3 cellular contexts compared by ENCODE assay signal in the genomic region with DNA sequence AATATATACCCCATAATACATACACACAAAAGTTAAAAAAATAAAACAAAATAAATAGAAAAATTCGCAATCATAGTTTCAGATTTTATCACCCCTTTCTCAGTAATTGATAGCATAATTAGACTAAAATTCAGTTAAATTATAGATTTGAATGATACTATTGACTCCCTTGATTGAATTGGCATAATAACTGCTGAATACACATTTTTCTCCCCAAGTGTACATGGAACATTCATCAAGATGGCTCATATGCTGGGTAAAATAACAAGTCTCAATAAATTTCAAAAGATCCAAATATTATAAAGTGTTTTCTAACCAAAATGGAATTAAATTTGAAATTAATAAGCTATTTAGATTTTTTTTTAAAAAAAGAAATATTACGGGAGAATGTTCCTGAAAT.
TF ChIP-seq lines count a peak whose summit lies in the region.

No MANE protein-coding gene starts in this region.

TF ChIP-seq in HepG2, 621 proteins besides CTCF, POLR2A, EP300 and RAD21 (continues in another document):
- peak; percentile 55 to 80; a peak in 3 of 4 replicates for TF ChIP-seq MAFK (conservative IDR thresholded peaks at IDR 0.05 in 1 of 2, IDR thresholded peaks at IDR 0.05 in 1 of 2; ENCODE audit: low read length in 2 of 2)
- TF ChIP-seq, protein P1, sequence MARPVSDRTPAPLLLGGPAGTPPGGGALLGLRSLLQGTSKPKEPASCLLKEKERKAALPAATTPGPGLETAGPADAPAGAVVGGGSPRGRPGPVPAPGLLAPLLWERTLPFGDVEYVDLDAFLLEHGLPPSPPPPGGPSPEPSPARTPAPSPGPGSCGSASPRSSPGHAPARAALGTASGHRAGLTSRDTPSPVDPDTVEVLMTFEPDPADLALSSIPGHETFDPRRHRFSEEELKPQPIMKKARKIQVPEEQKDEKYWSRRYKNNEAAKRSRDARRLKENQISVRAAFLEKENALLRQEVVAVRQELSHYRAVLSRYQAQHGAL (CRISPR knock-in tag; IDR thresholded peaks at IDR 0.05; ENCODE audit: not compliant biosample characterization) = no peak
- TF ChIP-seq, protein P2, sequence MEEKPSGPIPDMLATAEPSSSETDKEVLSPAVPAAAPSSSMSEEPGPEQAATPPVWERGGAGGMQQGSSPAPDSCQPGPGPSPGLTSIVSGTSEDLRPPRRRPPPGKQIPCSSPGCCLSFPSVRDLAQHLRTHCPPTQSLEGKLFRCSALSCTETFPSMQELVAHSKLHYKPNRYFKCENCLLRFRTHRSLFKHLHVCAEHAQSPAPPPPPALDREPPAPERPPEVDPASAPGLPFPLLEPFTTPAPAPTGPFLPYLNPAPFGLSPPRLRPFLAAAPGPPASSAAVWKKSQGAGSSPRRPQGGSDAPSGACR (CRISPR knock-in tag; IDR thresholded peaks at IDR 0.05) = no peak
- peak; percentile 68 for TF ChIP-seq MAFF (IDR thresholded peaks at IDR 0.05; ENCODE audit: low read depth, low read length)

TF ChIP-seq in IMR-90, 13 proteins besides CTCF, POLR2A, EP300 and RAD21 (continued from another document):
- TF ChIP-seq CHD1 (IDR thresholded peaks at IDR 0.05; ENCODE audit: low read depth, low read length) = no peak

TF ChIP-seq in WTC11, 78 proteins besides CTCF, POLR2A, EP300 and RAD21 (continued from another document):
- TF ChIP-seq, protein P3, sequence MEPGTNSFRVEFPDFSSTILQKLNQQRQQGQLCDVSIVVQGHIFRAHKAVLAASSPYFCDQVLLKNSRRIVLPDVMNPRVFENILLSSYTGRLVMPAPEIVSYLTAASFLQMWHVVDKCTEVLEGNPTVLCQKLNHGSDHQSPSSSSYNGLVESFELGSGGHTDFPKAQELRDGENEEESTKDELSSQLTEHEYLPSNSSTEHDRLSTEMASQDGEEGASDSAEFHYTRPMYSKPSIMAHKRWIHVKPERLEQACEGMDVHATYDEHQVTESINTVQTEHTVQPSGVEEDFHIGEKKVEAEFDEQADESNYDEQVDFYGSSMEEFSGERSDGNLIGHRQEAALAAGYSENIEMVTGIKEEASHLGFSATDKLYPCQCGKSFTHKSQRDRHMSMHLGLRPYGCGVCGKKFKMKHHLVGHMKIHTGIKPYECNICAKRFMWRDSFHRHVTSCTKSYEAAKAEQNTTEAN (CRISPR knock-in tag; IDR thresholded peaks at IDR 0.05) = no peak
- no peak for TF ChIP-seq NFYB (CRISPR knock-in tag; conservative IDR thresholded peaks at IDR 0.05; ENCODE audit: low read depth)
- no peak for TF ChIP-seq ZNF121 (CRISPR knock-in tag; IDR thresholded peaks at IDR 0.05)
- no peak for TF ChIP-seq NFE2L1 (CRISPR knock-in tag; IDR thresholded peaks at IDR 0.05)
- no peak for TF ChIP-seq ZNF423 (CRISPR knock-in tag; IDR thresholded peaks at IDR 0.05)
- TF ChIP-seq MYBL2 (CRISPR knock-in tag; IDR thresholded peaks at IDR 0.05) = no peak
- TF ChIP-seq EMX1 (CRISPR knock-in tag; IDR thresholded peaks at IDR 0.05) = no peak
- no peak for TF ChIP-seq JUN (CRISPR knock-in tag; IDR thresholded peaks at IDR 0.05)
- TF ChIP-seq, protein P4, sequence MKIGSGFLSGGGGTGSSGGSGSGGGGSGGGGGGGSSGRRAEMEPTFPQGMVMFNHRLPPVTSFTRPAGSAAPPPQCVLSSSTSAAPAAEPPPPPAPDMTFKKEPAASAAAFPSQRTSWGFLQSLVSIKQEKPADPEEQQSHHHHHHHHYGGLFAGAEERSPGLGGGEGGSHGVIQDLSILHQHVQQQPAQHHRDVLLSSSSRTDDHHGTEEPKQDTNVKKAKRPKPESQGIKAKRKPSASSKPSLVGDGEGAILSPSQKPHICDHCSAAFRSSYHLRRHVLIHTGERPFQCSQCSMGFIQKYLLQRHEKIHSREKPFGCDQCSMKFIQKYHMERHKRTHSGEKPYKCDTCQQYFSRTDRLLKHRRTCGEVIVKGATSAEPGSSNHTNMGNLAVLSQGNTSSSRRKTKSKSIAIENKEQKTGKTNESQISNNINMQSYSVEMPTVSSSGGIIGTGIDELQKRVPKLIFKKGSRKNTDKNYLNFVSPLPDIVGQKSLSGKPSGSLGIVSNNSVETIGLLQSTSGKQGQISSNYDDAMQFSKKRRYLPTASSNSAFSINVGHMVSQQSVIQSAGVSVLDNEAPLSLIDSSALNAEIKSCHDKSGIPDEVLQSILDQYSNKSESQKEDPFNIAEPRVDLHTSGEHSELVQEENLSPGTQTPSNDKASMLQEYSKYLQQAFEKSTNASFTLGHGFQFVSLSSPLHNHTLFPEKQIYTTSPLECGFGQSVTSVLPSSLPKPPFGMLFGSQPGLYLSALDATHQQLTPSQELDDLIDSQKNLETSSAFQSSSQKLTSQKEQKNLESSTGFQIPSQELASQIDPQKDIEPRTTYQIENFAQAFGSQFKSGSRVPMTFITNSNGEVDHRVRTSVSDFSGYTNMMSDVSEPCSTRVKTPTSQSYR (CRISPR knock-in tag; IDR thresholded peaks at IDR 0.05) = no peak
